Comparison of ENCODE assay signal across 1 cellular context in genomic region chr7:76397409-76398183, GRCh38.
TF ChIP-seq lines count a peak whose summit lies in the region.

No MANE protein-coding gene starts in this region.

TF ChIP-seq in K562, 482 proteins besides CTCF, POLR2A, EP300 and RAD21 (continued from another document):
- TF ChIP-seq JUN (IDR thresholded peaks at IDR 0.05; ENCODE audit: borderline replicate concordance, low read depth, low read length) (no peak; the same call in 1 of the 2 replicates), JUN (CRISPR knock-in tag; IDR thresholded peaks at IDR 0.05; ENCODE audit: borderline replicate concordance) (peak; percentile 87; the same call in 1 of the 2 replicates), YY1 (IDR thresholded peaks at IDR 0.05; ENCODE audit: borderline replicate concordance in 1 of 3, control insufficient read depth in 1 of 3, extremely low read depth in 1 of 3, insufficient read depth in 3 of 3, insufficient read length in 1 of 3, insufficient replicate concordance in 2 of 3, low read depth in 1 of 3, low read length in 2 of 3) (peak; percentile 57 to 91 (median 86)), HIVEP1 (CRISPR knock-in tag; IDR thresholded peaks at IDR 0.05) (peak; percentile 70; the same call in 1 of the 2 replicates), GABPB1 (CRISPR knock-in tag; IDR thresholded peaks at IDR 0.05) (peak; percentile 79), NEUROD1 (IDR thresholded peaks at IDR 0.05; ENCODE audit: borderline replicate concordance, low read depth, low read length, partially characterized antibody) (peak; percentile 38), IRF2 (CRISPR knock-in tag; IDR thresholded peaks at IDR 0.05) (no peak), NONO (IDR thresholded peaks at IDR 0.05; ENCODE audit: low read depth in 2 of 2, low read length in 1 of 2) (0 out of 4 replicates have a peak, but pooled peaks of 1 of the 2 experiments have one; percentile 39), PRPF4 (IDR thresholded peaks at IDR 0.05; ENCODE audit: insufficient read depth, low read depth, low read length, poor library complexity, severe bottlenecking) (peak; percentile 39), ASH1L (IDR thresholded peaks at IDR 0.05; ENCODE audit: borderline replicate concordance, low read depth, partially characterized antibody) (no peak), ATF7 (IDR thresholded peaks at IDR 0.05) (peak; percentile 62), ZNF324 (CRISPR knock-in tag; IDR thresholded peaks at IDR 0.05) (no peak), TRIM25 (IDR thresholded peaks at IDR 0.05; ENCODE audit: borderline replicate concordance) (no peak), ZFPM2 (CRISPR knock-in tag; IDR thresholded peaks at IDR 0.05) (0 out of 2 replicates have a peak, but pooled peaks have one; percentile 84), RBM39 (optimal IDR thresholded peaks at IDR 0.05; ENCODE audit: low read depth, low read length) (peak; percentile 34), PURB (CRISPR knock-in tag; IDR thresholded peaks at IDR 0.05; ENCODE audit: low read depth) (no peak), KHSRP (IDR thresholded peaks at IDR 0.05) (no peak), TGIF2 (CRISPR knock-in tag; IDR thresholded peaks at IDR 0.05) (peak; percentile 66; the same call in 1 of the 2 replicates), RB1 (IDR thresholded peaks at IDR 0.05; ENCODE audit: low read depth) (peak; percentile 53), ILK (tag; IDR thresholded peaks at IDR 0.05; ENCODE audit: borderline replicate concordance, low read depth) (no peak), ARID4B (CRISPR knock-in tag; IDR thresholded peaks at IDR 0.05) (peak; percentile 96), DMBX1 (CRISPR knock-in tag; IDR thresholded peaks at IDR 0.05; ENCODE audit: borderline replicate concordance) (peak; percentile 75), ETV5 (CRISPR knock-in tag; IDR thresholded peaks at IDR 0.05; ENCODE audit: low read depth) (peak; percentile 57), ZNF263 (CRISPR knock-in tag; IDR thresholded peaks at IDR 0.05; ENCODE audit: borderline replicate concordance) (no peak), SIN3A (IDR thresholded peaks at IDR 0.05; ENCODE audit: borderline replicate concordance in 2 of 2, control insufficient read depth in 1 of 2, low read depth in 2 of 2, low read length in 2 of 2) (peak; percentile 60 to 80; a peak in 2 of 4 replicates), TAF1 (IDR thresholded peaks at IDR 0.05; ENCODE audit: control insufficient read depth, extremely low read depth, insufficient read depth, low read length, severe bottlenecking) (peak; percentile 74), HCFC1 (IDR thresholded peaks at IDR 0.05; ENCODE audit: low read depth, low read length) (peak; percentile 17; the same call in 1 of the 2 replicates), POLR2AphosphoS5 (IDR thresholded peaks at IDR 0.05; ENCODE audit: control insufficient read depth, insufficient read depth, low read depth, low read length) (peak; percentile 82), E2F1 (CRISPR knock-in tag; IDR thresholded peaks at IDR 0.05) (peak; percentile 71; the same call in 1 of the 2 replicates), NFIC (IDR thresholded peaks at IDR 0.05) (peak; percentile 100)
- TF ChIP-seq, protein P1, sequence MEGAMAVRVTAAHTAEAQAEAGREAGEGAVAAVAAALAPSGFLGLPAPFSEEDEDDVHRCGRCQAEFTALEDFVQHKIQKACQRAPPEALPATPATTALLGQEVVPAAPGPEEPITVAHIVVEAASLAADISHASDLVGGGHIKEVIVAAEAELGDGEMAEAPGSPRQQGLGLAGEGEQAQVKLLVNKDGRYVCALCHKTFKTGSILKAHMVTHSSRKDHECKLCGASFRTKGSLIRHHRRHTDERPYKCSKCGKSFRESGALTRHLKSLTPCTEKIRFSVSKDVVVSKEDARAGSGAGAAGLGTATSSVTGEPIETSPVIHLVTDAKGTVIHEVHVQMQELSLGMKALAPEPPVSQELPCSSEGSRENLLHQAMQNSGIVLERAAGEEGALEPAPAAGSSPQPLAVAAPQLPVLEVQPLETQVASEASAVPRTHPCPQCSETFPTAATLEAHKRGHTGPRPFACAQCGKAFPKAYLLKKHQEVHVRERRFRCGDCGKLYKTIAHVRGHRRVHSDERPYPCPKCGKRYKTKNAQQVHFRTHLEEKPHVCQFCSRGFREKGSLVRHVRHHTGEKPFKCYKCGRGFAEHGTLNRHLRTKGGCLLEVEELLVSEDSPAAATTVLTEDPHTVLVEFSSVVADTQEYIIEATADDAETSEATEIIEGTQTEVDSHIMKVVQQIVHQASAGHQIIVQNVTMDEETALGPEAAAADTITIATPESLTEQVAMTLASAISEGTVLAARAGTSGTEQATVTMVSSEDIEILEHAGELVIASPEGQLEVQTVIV (CRISPR knock-in tag; IDR thresholded peaks at IDR 0.05; ENCODE audit: borderline replicate concordance), result no peak
- TF ChIP-seq, protein P2, sequence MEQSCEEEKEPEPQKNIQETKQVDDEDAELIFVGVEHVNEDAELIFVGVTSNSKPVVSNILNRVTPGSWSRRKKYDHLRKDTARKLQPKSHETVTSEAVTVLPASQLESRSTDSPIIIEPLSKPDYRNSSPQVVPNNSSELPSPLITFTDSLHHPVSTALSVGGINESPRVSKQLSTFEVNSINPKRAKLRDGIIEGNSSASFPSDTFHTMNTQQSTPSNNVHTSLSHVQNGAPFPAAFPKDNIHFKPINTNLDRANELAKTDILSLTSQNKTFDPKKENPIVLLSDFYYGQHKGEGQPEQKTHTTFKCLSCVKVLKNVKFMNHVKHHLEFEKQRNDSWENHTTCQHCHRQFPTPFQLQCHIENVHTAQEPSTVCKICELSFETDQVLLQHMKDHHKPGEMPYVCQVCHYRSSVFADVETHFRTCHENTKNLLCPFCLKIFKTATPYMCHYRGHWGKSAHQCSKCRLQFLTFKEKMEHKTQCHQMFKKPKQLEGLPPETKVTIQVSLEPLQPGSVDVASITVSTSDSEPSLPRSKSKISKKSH (CRISPR knock-in tag; IDR thresholded peaks at IDR 0.05), result no peak
- TF ChIP-seq, protein P3, sequence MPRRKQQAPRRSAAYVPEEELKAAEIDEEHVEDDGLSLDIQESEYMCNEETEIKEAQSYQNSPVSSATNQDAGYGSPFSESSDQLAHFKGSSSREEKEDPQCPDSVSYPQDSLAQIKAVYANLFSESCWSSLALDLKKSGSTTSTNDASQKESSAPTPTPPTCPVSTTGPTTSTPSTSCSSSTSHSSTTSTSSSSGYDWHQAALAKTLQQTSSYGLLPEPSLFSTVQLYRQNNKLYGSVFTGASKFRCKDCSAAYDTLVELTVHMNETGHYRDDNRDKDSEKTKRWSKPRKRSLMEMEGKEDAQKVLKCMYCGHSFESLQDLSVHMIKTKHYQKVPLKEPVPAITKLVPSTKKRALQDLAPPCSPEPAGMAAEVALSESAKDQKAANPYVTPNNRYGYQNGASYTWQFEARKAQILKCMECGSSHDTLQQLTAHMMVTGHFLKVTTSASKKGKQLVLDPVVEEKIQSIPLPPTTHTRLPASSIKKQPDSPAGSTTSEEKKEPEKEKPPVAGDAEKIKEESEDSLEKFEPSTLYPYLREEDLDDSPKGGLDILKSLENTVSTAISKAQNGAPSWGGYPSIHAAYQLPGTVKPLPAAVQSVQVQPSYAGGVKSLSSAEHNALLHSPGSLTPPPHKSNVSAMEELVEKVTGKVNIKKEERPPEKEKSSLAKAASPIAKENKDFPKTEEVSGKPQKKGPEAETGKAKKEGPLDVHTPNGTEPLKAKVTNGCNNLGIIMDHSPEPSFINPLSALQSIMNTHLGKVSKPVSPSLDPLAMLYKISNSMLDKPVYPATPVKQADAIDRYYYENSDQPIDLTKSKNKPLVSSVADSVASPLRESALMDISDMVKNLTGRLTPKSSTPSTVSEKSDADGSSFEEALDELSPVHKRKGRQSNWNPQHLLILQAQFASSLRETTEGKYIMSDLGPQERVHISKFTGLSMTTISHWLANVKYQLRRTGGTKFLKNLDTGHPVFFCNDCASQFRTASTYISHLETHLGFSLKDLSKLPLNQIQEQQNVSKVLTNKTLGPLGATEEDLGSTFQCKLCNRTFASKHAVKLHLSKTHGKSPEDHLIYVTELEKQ (CRISPR knock-in tag; IDR thresholded peaks at IDR 0.05), result no peak
